1 cellular context compared by ENCODE assay signal in the genomic region with DNA sequence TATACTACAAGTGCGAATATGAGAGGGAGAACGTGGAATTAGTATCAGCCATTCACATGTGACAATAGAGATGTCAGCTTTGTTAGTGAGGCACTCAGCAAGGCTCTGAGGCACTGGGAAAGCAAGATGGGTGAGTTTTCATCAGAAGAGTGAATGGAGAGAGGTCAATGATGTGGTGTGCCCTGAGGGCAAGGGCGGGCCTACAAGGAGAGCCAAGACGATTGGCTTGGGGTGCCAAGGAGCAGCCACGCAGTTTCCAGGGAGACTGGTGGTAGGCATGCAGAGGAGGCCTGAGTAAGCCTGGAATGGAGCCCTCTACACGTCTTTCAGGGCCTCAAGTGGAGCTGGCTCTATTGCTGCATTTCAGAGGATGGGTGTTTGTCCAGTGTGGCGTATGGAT.
TF ChIP-seq lines count a peak whose summit lies in the region.

No MANE protein-coding gene starts in this region.

TF ChIP-seq in IMR-90, 13 proteins besides CTCF, POLR2A, EP300 and RAD21:
- TF ChIP-seq CEBPB (IDR thresholded peaks at IDR 0.05; ENCODE audit: low read depth, low read length) (no peak), NFE2L2 (IDR thresholded peaks at IDR 0.05; ENCODE audit: low read depth, low read length) (no peak), RFX5 (IDR thresholded peaks at IDR 0.05; ENCODE audit: low read depth, low read length) (no peak), MAZ (IDR thresholded peaks at IDR 0.05; ENCODE audit: borderline replicate concordance, low read depth, low read length) (no peak), FOS (IDR thresholded peaks at IDR 0.05; ENCODE audit: low read depth, low read length) (no peak), CHD1 (IDR thresholded peaks at IDR 0.05; ENCODE audit: low read depth, low read length) (no peak), RCOR1 (IDR thresholded peaks at IDR 0.05; ENCODE audit: insufficient replicate concordance, low read length) (no peak), MXI1 (IDR thresholded peaks at IDR 0.05; ENCODE audit: borderline replicate concordance, low read depth, low read length) (no peak)
- TF ChIP-seq, protein P1, sequence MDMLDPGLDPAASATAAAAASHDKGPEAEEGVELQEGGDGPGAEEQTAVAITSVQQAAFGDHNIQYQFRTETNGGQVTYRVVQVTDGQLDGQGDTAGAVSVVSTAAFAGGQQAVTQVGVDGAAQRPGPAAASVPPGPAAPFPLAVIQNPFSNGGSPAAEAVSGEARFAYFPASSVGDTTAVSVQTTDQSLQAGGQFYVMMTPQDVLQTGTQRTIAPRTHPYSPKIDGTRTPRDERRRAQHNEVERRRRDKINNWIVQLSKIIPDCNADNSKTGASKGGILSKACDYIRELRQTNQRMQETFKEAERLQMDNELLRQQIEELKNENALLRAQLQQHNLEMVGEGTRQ (IDR thresholded peaks at IDR 0.05; ENCODE audit: low read depth, low read length) = no peak
